Comparison of ENCODE assay signal across 8 cellular contexts in genomic region chr17:16751224-16751923, GRCh38.
A peak's percentile ranks its signal among the peaks of the same experiment; 100 is the strongest.
DNase-seq lines count a peak whose midpoint lies in the region; ATAC-seq, FAIRE-seq and TF ChIP-seq lines count a peak whose summit lies in the region.
"Not testable (repeated sequence)": the region's sequence is repeated elsewhere in the genome, so short reads cannot be mapped to it uniquely, and the experiment has no call there.

No MANE protein-coding gene starts in this region.

- POLR2A ChIA-PET in A549 (lab: Yijun Ruan, JAX); activated B cell treated with CpG ODN at 0.5 μM for 24 hours (lab: Charles Lee): not testable (repeated sequence)

- TF ChIP-seq EP300 in A549 (IDR thresholded peaks at IDR 0.05): not testable (repeated sequence)

- H3K4me1 ChIP-seq in A549; keratinocyte (ENCODE audit: control insufficient read depth, extremely low read depth, insufficient read depth, low read length); prostate gland (replicated peaks): not testable (repeated sequence)

- not testable (repeated sequence) for FAIRE-seq in A549 (lab: Jason Lieb, UNC); keratinocyte (lab: Jason Lieb, UNC)

- 43% methylated on average over 6 of the region's 10 CpGs for WGBS in A549 (ENCODE audit: missing lambda C conversion rate)
- 36% methylated on average over 6 of the region's 10 CpGs for WGBS in prostate gland

- peak in 1 of 2 experiments; percentile 12 for DNase-seq in A549 (ENCODE audit: low read depth in 1 of 2, low spot score in 1 of 2)
- peak; percentile 17 for DNase-seq in ELR (ENCODE audit: low read depth)
- not testable (repeated sequence) for DNase-seq in LNCaP clone FGC (ENCODE audit: low read depth); activated B cell treated with CpG ODN at 0.5 μM for 24 hours; dorsolateral prefrontal cortex; keratinocyte (ENCODE audit: low read depth, low spot score); prostate gland (ENCODE audit: low spot score)
- peak; percentile 18 to 28 for DNase-seq in NOMO-1 (lab: John Stamatoyannopoulos, UW; ENCODE audit: unreplicated experiment in 2 of 2)

- TF ChIP-seq CTCF in A549 (IDR thresholded peaks at IDR 0.05) (0 out of 3 replicates have a peak, but pooled peaks have one; percentile 13), LNCaP clone FGC (IDR thresholded peaks at IDR 0.05; ENCODE audit: control insufficient read depth, extremely low read depth, insufficient read depth) (peak; percentile 58), dorsolateral prefrontal cortex (IDR thresholded peaks at IDR 0.05 in 54 of 56, conservative IDR thresholded peaks at IDR 0.05 in 2 of 56; ENCODE audit: low read depth in 1 of 56, partially characterized antibody in 56 of 56) (peak in 54 of 56 donors; percentile 22 to 69 (median 51)), keratinocyte (optimal IDR thresholded peaks at IDR 0.05 in 1 of 3, IDR thresholded peaks at IDR 0.05 in 1 of 3, conservative IDR thresholded peaks at IDR 0.05 in 1 of 3; ENCODE audit: extremely low read depth in 1 of 3, insufficient read depth in 2 of 3, low read length in 3 of 3) (peak in 2 of 3 experiments; percentile 28 to 35), prostate gland (IDR thresholded peaks at IDR 0.05) (peak; percentile 13 to 64 (median 37))
- TF ChIP-seq CTCF in activated B cell treated with CpG ODN at 0.5 μM for 24 hours (IDR thresholded peaks at IDR 0.05): not testable (repeated sequence)

- dilution Hi-C loops in keratinocyte (cut with MboI; ENCODE audit: extremely low pct_ligation_motif_present, low sequenced_read_pairs): not testable (repeated sequence)

- not testable (repeated sequence) for TF ChIP-seq POLR2A in A549 (IDR thresholded peaks at IDR 0.05; ENCODE audit: low read length); prostate gland (IDR thresholded peaks at IDR 0.05)

- not testable (repeated sequence) for H3K4me1 Mint-ChIP-seq in activated B cell treated with CpG ODN at 0.5 μM for 24 hours

- H3K79me2 ChIP-seq in keratinocyte (ENCODE audit: control insufficient read depth, insufficient read depth, low read length): not testable (repeated sequence)

- ATAC-seq in A549 (peak; percentile 36 to 55; a peak in 4 of 6 replicates), activated B cell treated with CpG ODN at 0.5 μM for 24 hours (ENCODE audit: low read depth) (peak; percentile 84)

- not testable (repeated sequence) for H2AFZ ChIP-seq in keratinocyte (ENCODE audit: control insufficient read depth, low read length)

- H3K36me3 Mint-ChIP-seq in activated B cell treated with CpG ODN at 0.5 μM for 24 hours (ENCODE audit: low read depth): not testable (repeated sequence)

- not testable (repeated sequence) for H4K20me1 ChIP-seq in keratinocyte (ENCODE audit: control insufficient read depth, extremely low read depth, insufficient read depth, low read length)

- H3K4me2 ChIP-seq in A549; keratinocyte (ENCODE audit: control insufficient read depth, extremely low read depth, insufficient read depth, low read depth, low read length): not testable (repeated sequence)

- not testable (repeated sequence) for H3K27me3 ChIP-seq in dorsolateral prefrontal cortex; keratinocyte (ENCODE audit: control insufficient read depth, extremely low read depth, insufficient read depth, low read length); prostate gland (replicated peaks; ENCODE audit: insufficient read depth)

- H3K27me3 Mint-ChIP-seq in activated B cell treated with CpG ODN at 0.5 μM for 24 hours: peaks cover 12% of the 10 kb centered on the region

- not testable (repeated sequence) for H3K9me1 ChIP-seq in keratinocyte (ENCODE audit: control insufficient read depth, extremely low read depth, insufficient read depth, low read length)

- not testable (repeated sequence) for H3K27ac ChIP-seq in A549; dorsolateral prefrontal cortex; keratinocyte (ENCODE audit: control insufficient read depth, insufficient read depth, low read length); prostate gland

- H3K9me3 Mint-ChIP-seq in activated B cell treated with CpG ODN at 0.5 μM for 24 hours: not testable (repeated sequence)

- H3K9me3 ChIP-seq in A549; keratinocyte (ENCODE audit: control insufficient read depth, low read depth, low read length); prostate gland: not testable (repeated sequence)

- intact Hi-C loops in activated B cell treated with CpG ODN at 0.5 μM for 24 hours (cut with micrococcal nuclease): loop anchor here (5.0 kb wide), 1 partner anchor 236 kb away; no protein-coding TSS in a partner anchor
- intact Hi-C loops in dorsolateral prefrontal cortex (cut with DNase I); prostate gland (cut with DNase I): not testable (repeated sequence)

- H3K36me3 ChIP-seq in keratinocyte (ENCODE audit: control insufficient read depth in 2 of 2, extremely low read depth in 1 of 2, insufficient read depth in 2 of 2, low read length in 2 of 2); prostate gland: not testable (repeated sequence)

- CTCF ChIA-PET in A549 (lab: Yijun Ruan, JAX); activated B cell treated with CpG ODN at 0.5 μM for 24 hours (lab: Charles Lee): not testable (repeated sequence)

- not testable (repeated sequence) for H3K9ac ChIP-seq in keratinocyte (ENCODE audit: control insufficient read depth, extremely low read depth, insufficient read depth, low read length)

- peak overlapping the region; percentile 73 for H3K27ac Mint-ChIP-seq in activated B cell treated with CpG ODN at 0.5 μM for 24 hours

- H3K4me3 ChIP-seq in A549; LNCaP clone FGC (ENCODE audit: low read depth, low read length); dorsolateral prefrontal cortex; keratinocyte (ENCODE audit: control insufficient read depth in 2 of 3, extremely low read depth in 1 of 3, insufficient read depth in 2 of 3, low read depth in 1 of 3, low read length in 3 of 3); prostate gland: not testable (repeated sequence)

- peak overlapping the region; percentile 69 for H3K4me3 Mint-ChIP-seq in activated B cell treated with CpG ODN at 0.5 μM for 24 hours

- TF ChIP-seq RAD21 in A549 (conservative IDR thresholded peaks at IDR 0.05 in 1 of 2, IDR thresholded peaks at IDR 0.05 in 1 of 2): peak in 1 of 2 experiments; percentile 51; a peak in 2 of 5 replicates
